20 cellular contexts compared by ENCODE assay signal in genomic region chr20:24366605-24367004, GRCh38.
"Had no signal": no experiment of that assay in that cellular context is flagged by ENCODE, and none has a peak within 500 bp of the region (broad histone marks: within the 10 kb centered on the region; RNA-seq: fewer than 3 reads in every experiment).

No MANE protein-coding gene starts in this region.

- ATAC-seq: naive thymus-derived CD8-positive, alpha-beta T cell; natural killer cell treated with Interleukin-12 subunit alpha and Interleukin-12 subunit beta and Interleukin-15 and Interleukin-18, amount 100 ng/mL, for 72 hours; psoas muscle; right cardiac atrium; right lobe of liver; stimulated activated memory B cell treated with anti-CD40 and anti-IgM and Interleukin-4, amounts not matched to agents 10 μg/mL and 1 μg/mL and 100 μg/mL, for 72 hours; stimulated activated naive CD8-positive, alpha-beta T cell treated with anti-CD3 and anti-CD28 coated beads, Interleukin-15, amount 100 ng/mL, for 72 hours; stimulated activated naive CD8-positive, alpha-beta T cell treated with anti-CD3 and anti-CD28 coated beads, Interleukin-15, Interleukin-2, amounts not matched to agents 100 U/mL and 50 U/mL, for 24 hours had no signal

- DNase-seq: naive thymus-derived CD8-positive, alpha-beta T cell; nephron progenitor cell; ovary; psoas muscle; right cardiac atrium; right lobe of liver; sigmoid colon; small intestine; stimulated activated CD4-positive, alpha-beta T cell treated with anti-CD3 and anti-CD28 coated beads, Interleukin-15, amount 100 ng/mL, for 24 hours; stimulated activated CD4-positive, alpha-beta T cell treated with anti-CD3 and anti-CD28 coated beads, Interleukin-2, amount 100 ng/mL, for 24 hours; stimulated activated CD4-positive, alpha-beta T cell treated with anti-CD3 and anti-CD28 coated beads, Interleukin-2, amount 100 ng/mL, for 48 hours; stimulated activated CD4-positive, alpha-beta T cell treated with anti-CD3 and anti-CD28 coated beads, Interleukin-4, amount 100 ng/mL, for 24 hours; stimulated activated CD8-positive, alpha-beta memory T cell treated with anti-CD3 and anti-CD28 coated beads, Interleukin-4, amount 100 ng/mL, for 48 hours; stimulated activated naive CD4-positive, alpha-beta T cell; stimulated activated naive CD8-positive, alpha-beta T cell treated with anti-CD3 and anti-CD28 coated beads, Interleukin-15, amount 100 ng/mL, for 72 hours; stimulated activated naive CD8-positive, alpha-beta T cell treated with anti-CD3 and anti-CD28 coated beads, Interleukin-15, Interleukin-2, amounts not matched to agents 100 U/mL and 50 U/mL, for 24 hours; thyroid gland; upper lobe of left lung had no signal
